Comparison of ENCODE assay signal across 8 cellular contexts in genomic region chr6:4136354-4136831, GRCh38. TPM values are rescaled to one million over a fixed set of nuclear protein-coding genes. Genes with fewer than 3 reads are reported as not detected.
DNase-seq lines count a peak whose midpoint lies in the region; ATAC-seq and TF ChIP-seq lines count a peak whose summit lies in the region.

No MANE protein-coding gene starts in this region.

- H4K20me1 ChIP-seq in H9 (ENCODE audit: control insufficient read depth, insufficient read depth, insufficient read length) = no peaks in the 10 kb centered on the region

- peak overlapping the region; percentile 40 to 93 (median 80); a peak in 5 of 7 replicates for H3K27ac Mint-ChIP-seq in H9
- peak overlapping the region; percentile 76 for H3K27ac Mint-ChIP-seq in activated B cell treated with CpG ODN at 0.5 μM for 24 hours

- no peak overlapping the region for H3T11ph ChIP-seq in H9 (ENCODE audit: low read length)

- H3K4me2 ChIP-seq in H9 (ENCODE audit: insufficient read depth, insufficient read length, low read length) (peak overlapping the region; percentile 58), skeletal muscle satellite cell (ENCODE audit: low read length) (peak overlapping the region; percentile 97)

- H3K4me3 ChIP-seq in right cardiac atrium (ENCODE audit: low read length) = peak overlapping the region; percentile 95
- H3K4me3 ChIP-seq in skeletal muscle satellite cell (ENCODE audit: low read length) = peak overlapping the region; percentile 91

- no peaks in the 10 kb centered on the region for H3K79me1 ChIP-seq in H9 (ENCODE audit: insufficient read depth, low read depth, low read length, poor library complexity, severe bottlenecking)

- intact Hi-C loops in activated B cell treated with CpG ODN at 0.5 μM for 24 hours (cut with micrococcal nuclease) (loop anchor here (5.0 kb wide), 4 partner anchors 289 to 879 kb away; partner anchors contain the start of genes CDYL, FAM50B and PSMG4), right cardiac atrium (cut with DNase I) (no loop called here)

- WGBS in H9 (ENCODE audit: extremely low coverage, insufficient read length, low lambda C conversion rate) = no CpG with 5 or more reads among the region's 1 CpG
- WGBS in right cardiac atrium = 17% methylated on average over 1 of the region's 1 CpG

- H3K9me3 Mint-ChIP-seq in H9 (peaks cover 14 to 17% of the 10 kb centered on the region in 2 experiments), activated B cell treated with CpG ODN at 0.5 μM for 24 hours (peaks cover 2% of the 10 kb centered on the region)

- H4K91ac ChIP-seq in H9 (ENCODE audit: insufficient read length, low read depth, low read length) = no peak overlapping the region

- peak overlapping the region; percentile 45 for H2AFZ ChIP-seq in H9 (ENCODE audit: low read length)

- no peak overlapping the region for H2BK20ac ChIP-seq in H9 (ENCODE audit: low read depth, low read length, poor library complexity, severe bottlenecking)

- ATAC-seq in activated B cell treated with CpG ODN at 0.5 μM for 24 hours (ENCODE audit: low read depth) = no peak
- ATAC-seq in right cardiac atrium = no peak
- no peak for ATAC-seq in GM18867 (IDR thresholded peaks at IDR 0.05; ENCODE audit: unreplicated experiment)
- ATAC-seq in HG02938 (IDR thresholded peaks at IDR 0.05; ENCODE audit: unreplicated experiment) = no peak
- no peak for ATAC-seq in GM19455 (IDR thresholded peaks at IDR 0.05; ENCODE audit: unreplicated experiment)

- peaks cover 10% of the 10 kb centered on the region for H3K9me3 ChIP-seq in H9 (ENCODE audit: control insufficient read depth, low read depth, low read length)
- no peaks in the 10 kb centered on the region for H3K9me3 ChIP-seq in right cardiac atrium (ENCODE audit: control insufficient read depth, low read length)
- H3K9me3 ChIP-seq in skeletal muscle satellite cell (replicated peaks; ENCODE audit: low read length) = no peaks in the 10 kb centered on the region

- no peak overlapping the region for H3K23ac ChIP-seq in H9 (ENCODE audit: insufficient read length, low read depth, low read length)

- no peaks in the 10 kb centered on the region for H3K23me2 ChIP-seq in H9 (ENCODE audit: insufficient read length, low read depth, low read length, poor library complexity, severe bottlenecking)

- no peak overlapping the region for H2BK120ac ChIP-seq in H9 (ENCODE audit: low read depth, low read length, poor library complexity, severe bottlenecking)

- H3K4me1 Mint-ChIP-seq in H9 = peaks cover 27 to 28% of the 10 kb centered on the region in 2 experiments
- H3K4me1 Mint-ChIP-seq in activated B cell treated with CpG ODN at 0.5 μM for 24 hours = peaks cover 27% of the 10 kb centered on the region

- H3K27me3 ChIP-seq in H9 (ENCODE audit: insufficient read depth, low read length) = no peaks in the 10 kb centered on the region
- H3K27me3 ChIP-seq in right cardiac atrium (ENCODE audit: control insufficient read depth, insufficient read depth) = no peaks in the 10 kb centered on the region
- no peaks in the 10 kb centered on the region for H3K27me3 ChIP-seq in skeletal muscle satellite cell (ENCODE audit: control insufficient read depth, insufficient read depth, low read length)

- no peak overlapping the region for H2AK5ac ChIP-seq in H9 (ENCODE audit: insufficient read length, low read length)

- no peak overlapping the region for H3K4ac ChIP-seq in H9 (ENCODE audit: low read depth, low read length)

- H2BK5ac ChIP-seq in H9 (ENCODE audit: insufficient read length, low read length) = no peak overlapping the region

- no peak overlapping the region for H4K8ac ChIP-seq in H9 (replicated peaks; ENCODE audit: insufficient read length, low read depth, low read length)

- H3K56ac ChIP-seq in H9 (ENCODE audit: insufficient read length, low read depth, low read length) = no peak overlapping the region

- H2BK12ac ChIP-seq in H9 (ENCODE audit: insufficient read length, low read depth, low read length) = no peak overlapping the region

- H3K79me2 ChIP-seq in H9 (ENCODE audit: insufficient read depth, low read length) = no peaks in the 10 kb centered on the region

- DNase-seq in H9 (no peak), activated B cell treated with CpG ODN at 0.5 μM for 24 hours (no peak), right cardiac atrium (no peak), NCI-H345 (lab: John Stamatoyannopoulos, UW) (no peak)

- peaks cover 13% of the 10 kb centered on the region for H3K36me3 ChIP-seq in skeletal muscle satellite cell (ENCODE audit: insufficient read depth, low read length)

- H3K4me3 Mint-ChIP-seq in H9 (peak overlapping the region; percentile 69 to 84), activated B cell treated with CpG ODN at 0.5 μM for 24 hours (peak overlapping the region; percentile 85)

- peaks cover 18 to 22% (median 20%) of the 10 kb centered on the region in 3 experiments for H3K36me3 Mint-ChIP-seq in H9 (ENCODE audit: insufficient read depth in 1 of 3, low read depth in 3 of 3)
- H3K36me3 Mint-ChIP-seq in activated B cell treated with CpG ODN at 0.5 μM for 24 hours (ENCODE audit: low read depth) = peaks cover 17% of the 10 kb centered on the region

- peaks cover 3% of the 10 kb centered on the region; the same call in 1 of the 2 replicates for H3K27me3 Mint-ChIP-seq in H9 (ENCODE audit: low read depth)
- H3K27me3 Mint-ChIP-seq in activated B cell treated with CpG ODN at 0.5 μM for 24 hours = no peaks in the 10 kb centered on the region

- TF ChIP-seq CTCF in H9 (conservative IDR thresholded peaks at IDR 0.05) (no peak), activated B cell treated with CpG ODN at 0.5 μM for 24 hours (IDR thresholded peaks at IDR 0.05) (no peak)

- no peak overlapping the region for H3K18ac ChIP-seq in H9 (ENCODE audit: insufficient read length, low read depth, low read length)

- no peak overlapping the region for H4K5ac ChIP-seq in H9 (ENCODE audit: insufficient read length, low read depth, low read length)

- peak overlapping the region; percentile 38 for H3K9ac ChIP-seq in H9 (ENCODE audit: extremely low read depth, insufficient read length, low read length)
- peak overlapping the region; percentile 70 for H3K9ac ChIP-seq in skeletal muscle satellite cell (ENCODE audit: low read depth, low read length)

- CTCF ChIA-PET in activated B cell treated with CpG ODN at 0.5 μM for 24 hours (lab: Charles Lee) = interaction anchor here (1.1 to 2.4 kb wide), 3 partner anchors 17 to 74 kb away, joined by 4 to 12 read pairs (median 12); no protein-coding TSS in a partner anchor

- POLR2A ChIA-PET in activated B cell treated with CpG ODN at 0.5 μM for 24 hours (lab: Charles Lee) = interaction anchor here (1.0 to 4.0 kb wide), 6 partner anchors 10 to 1073 kb away, joined by 3 to 32 read pairs (median 13); a partner anchor contains a TSS

- H3K27ac ChIP-seq in H9 (ENCODE audit: insufficient read length, low read depth, low read length) (no peak overlapping the region), right cardiac atrium (ENCODE audit: low read length) (peak overlapping the region; percentile 97)

- peaks cover 7% of the 10 kb centered on the region; the same call in 1 of the 2 replicates for H3K4me1 ChIP-seq in H9 (ENCODE audit: insufficient read depth, low read length)
- peaks cover 3% of the 10 kb centered on the region for H3K4me1 ChIP-seq in right cardiac atrium (ENCODE audit: control insufficient read depth, insufficient read depth, low read length)
- peaks cover 16% of the 10 kb centered on the region for H3K4me1 ChIP-seq in skeletal muscle satellite cell (ENCODE audit: control insufficient read depth, insufficient read depth, low read length)

- no peak overlapping the region for H2BK15ac ChIP-seq in H9 (ENCODE audit: low read depth, low read length)

- H3K14ac ChIP-seq in H9 (ENCODE audit: insufficient read depth, low read length) = no peak overlapping the region

RNA-seq across cellular contexts. Expression of gene ECI2, which starts 1.0 kb away (rescaled TPM):
- total RNA-seq in H9 (2021) (66.1 and 67.5 TPM in 2 replicates), activated B cell treated with CpG ODN at 0.5 μM for 24 hours (15.8 and 16.0 TPM in 2 replicates), right cardiac atrium (100 to 1,000 TPM in 2 of 4 donors, 10 to 100 TPM in 2; 70.1 to 124 (median 99.4) TPM)
- polyA plus RNA-seq in right cardiac atrium = 115 TPM
- total RNA-seq in skeletal muscle satellite cell (2012; rRNA removed) = 106 and 110 TPM in 2 replicates

RNA-seq across cellular contexts. Expression of gene FAM217A, which starts 57.5 kb away (rescaled TPM):
- total RNA-seq in H9 (2021) = not detected in 2 replicates
- not detected in 2 replicates for total RNA-seq in activated B cell treated with CpG ODN at 0.5 μM for 24 hours
- total RNA-seq in right cardiac atrium = not detected
- not detected for polyA plus RNA-seq in right cardiac atrium
- not detected in 2 replicates for total RNA-seq in skeletal muscle satellite cell (2012; rRNA removed)
